Comparison of ENCODE assay signal across 1 cellular context in the genomic region with DNA sequence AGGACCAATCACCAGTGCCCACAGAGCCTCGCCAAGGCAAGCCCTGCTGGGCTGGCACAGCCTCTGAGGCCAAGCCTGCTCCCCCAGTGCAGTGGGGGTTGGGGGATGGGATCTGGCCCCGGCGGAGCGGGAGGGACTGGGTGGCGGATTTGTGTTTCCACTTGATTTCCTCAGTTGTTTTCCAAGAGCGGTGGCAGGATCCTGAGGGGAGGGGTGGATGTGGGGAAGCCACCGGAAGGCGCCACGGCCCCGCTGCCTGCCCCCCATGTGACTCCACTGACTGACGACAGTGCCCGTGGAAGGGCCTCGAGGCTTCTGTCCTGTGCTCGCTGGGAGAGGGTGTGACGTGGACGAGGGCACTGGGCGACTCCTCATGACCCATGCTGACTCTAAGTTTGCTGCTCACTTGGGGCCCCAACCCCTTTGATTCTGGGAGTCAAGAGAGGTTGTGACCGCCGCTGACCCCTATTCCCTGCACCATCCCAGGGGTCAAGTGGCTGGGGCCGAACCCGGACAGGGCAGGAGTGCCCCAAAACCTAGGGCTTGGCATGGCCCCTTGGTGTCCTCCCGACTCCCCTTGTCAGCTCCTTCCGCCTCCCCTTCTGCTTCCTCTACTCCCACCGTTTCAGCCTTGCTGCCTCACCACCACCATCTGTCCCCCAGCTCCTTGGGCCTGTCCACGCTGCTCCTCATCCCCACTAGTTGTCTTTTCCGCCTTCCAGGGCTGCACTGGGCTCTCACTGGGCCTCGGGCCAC.
TF ChIP-seq lines count a peak whose summit lies in the region.

No MANE protein-coding gene starts in this region.

TF ChIP-seq in IMR-90, 13 proteins besides CTCF, POLR2A, EP300 and RAD21:
- TF ChIP-seq FOS (IDR thresholded peaks at IDR 0.05; ENCODE audit: low read depth, low read length) (no peak), SMC3 (IDR thresholded peaks at IDR 0.05; ENCODE audit: low read depth, low read length) (no peak), MAZ (IDR thresholded peaks at IDR 0.05; ENCODE audit: borderline replicate concordance, low read depth, low read length) (no peak), BHLHE40 (IDR thresholded peaks at IDR 0.05; ENCODE audit: low read depth, low read length) (no peak), CHD1 (IDR thresholded peaks at IDR 0.05; ENCODE audit: low read depth, low read length) (no peak), RFX5 (IDR thresholded peaks at IDR 0.05; ENCODE audit: low read depth, low read length) (no peak), MXI1 (IDR thresholded peaks at IDR 0.05; ENCODE audit: borderline replicate concordance, low read depth, low read length) (no peak), NFE2L2 (IDR thresholded peaks at IDR 0.05; ENCODE audit: low read depth, low read length) (no peak), RCOR1 (IDR thresholded peaks at IDR 0.05; ENCODE audit: insufficient replicate concordance, low read length) (no peak), MAFK (IDR thresholded peaks at IDR 0.05; ENCODE audit: low read depth, low read length) (no peak), CEBPB (IDR thresholded peaks at IDR 0.05; ENCODE audit: low read depth, low read length) (no peak)
- TF ChIP-seq, protein P1, sequence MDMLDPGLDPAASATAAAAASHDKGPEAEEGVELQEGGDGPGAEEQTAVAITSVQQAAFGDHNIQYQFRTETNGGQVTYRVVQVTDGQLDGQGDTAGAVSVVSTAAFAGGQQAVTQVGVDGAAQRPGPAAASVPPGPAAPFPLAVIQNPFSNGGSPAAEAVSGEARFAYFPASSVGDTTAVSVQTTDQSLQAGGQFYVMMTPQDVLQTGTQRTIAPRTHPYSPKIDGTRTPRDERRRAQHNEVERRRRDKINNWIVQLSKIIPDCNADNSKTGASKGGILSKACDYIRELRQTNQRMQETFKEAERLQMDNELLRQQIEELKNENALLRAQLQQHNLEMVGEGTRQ (IDR thresholded peaks at IDR 0.05; ENCODE audit: low read depth, low read length), result no peak
- TF ChIP-seq, protein P2, sequence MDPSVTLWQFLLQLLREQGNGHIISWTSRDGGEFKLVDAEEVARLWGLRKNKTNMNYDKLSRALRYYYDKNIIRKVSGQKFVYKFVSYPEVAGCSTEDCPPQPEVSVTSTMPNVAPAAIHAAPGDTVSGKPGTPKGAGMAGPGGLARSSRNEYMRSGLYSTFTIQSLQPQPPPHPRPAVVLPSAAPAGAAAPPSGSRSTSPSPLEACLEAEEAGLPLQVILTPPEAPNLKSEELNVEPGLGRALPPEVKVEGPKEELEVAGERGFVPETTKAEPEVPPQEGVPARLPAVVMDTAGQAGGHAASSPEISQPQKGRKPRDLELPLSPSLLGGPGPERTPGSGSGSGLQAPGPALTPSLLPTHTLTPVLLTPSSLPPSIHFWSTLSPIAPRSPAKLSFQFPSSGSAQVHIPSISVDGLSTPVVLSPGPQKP (IDR thresholded peaks at IDR 0.05; ENCODE audit: borderline replicate concordance, low read depth, low read length), result no peak
